Comparison of ENCODE assay signal across 8 cellular contexts in the genomic region with DNA sequence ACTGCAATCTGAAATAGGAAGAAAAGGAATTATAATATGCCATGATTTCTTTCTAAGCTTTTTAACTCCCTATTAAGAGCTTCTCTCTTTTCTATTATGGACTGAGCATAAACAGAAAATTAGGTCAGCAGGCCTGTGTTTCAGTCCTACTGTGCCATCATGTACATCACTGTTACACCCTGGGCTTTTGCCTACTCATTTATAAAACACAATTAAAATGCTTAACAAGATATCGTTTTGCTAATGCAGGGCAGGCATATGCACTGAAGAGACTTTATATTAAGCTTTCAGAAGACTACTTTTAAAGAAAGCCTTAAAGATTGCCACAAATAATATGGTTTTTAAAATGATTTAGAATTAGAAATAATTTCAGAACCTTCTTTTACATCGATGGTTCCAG. TPM values are rescaled to one million over a fixed set of nuclear protein-coding genes. Genes with fewer than 3 reads are reported as not detected.
DNase-seq lines count a peak whose midpoint lies in the region; ATAC-seq and TF ChIP-seq lines count a peak whose summit lies in the region.

No MANE protein-coding gene starts in this region.

- no peak overlapping the region for H2BK15ac ChIP-seq in mesendoderm (replicated peaks; ENCODE audit: low read depth)

- H3K4me1 ChIP-seq in adipocyte (ENCODE audit: control insufficient read depth, insufficient read depth, low read length) (peaks cover 24% of the 10 kb centered on the region), tibial artery (peaks cover 0 to 22% (median 4%) of the 10 kb centered on the region in 4 donors), mesendoderm (ENCODE audit: control insufficient read depth, low read depth, low read length) (no peaks in the 10 kb centered on the region)

- no peaks in the 10 kb centered on the region for H3K27me3 Mint-ChIP-seq in activated naive CD4-positive, alpha-beta T cell treated with anti-CD3 and anti-CD28 coated beads for 36 hours (ENCODE audit: low read depth)

- intact Hi-C loops in activated naive CD4-positive, alpha-beta T cell treated with anti-CD3 and anti-CD28 coated beads for 36 hours (cut with micrococcal nuclease) = loop anchor here (1.0 to 5.0 kb wide), 14 partner anchors 21 to 909 kb away; a partner anchor contains a TSS
- intact Hi-C loops in tibial artery (cut with DNase I; ENCODE audit: low total_unique reads) = no loop called here

- H2BK120ac ChIP-seq in mesendoderm (ENCODE audit: low read depth, low read length) = no peak overlapping the region

- H3K36me3 Mint-ChIP-seq in activated naive CD4-positive, alpha-beta T cell treated with anti-CD3 and anti-CD28 coated beads for 36 hours (ENCODE audit: low read depth) = peaks cover 2% of the 10 kb centered on the region

- H3K18ac ChIP-seq in mesendoderm (ENCODE audit: low read length) = no peak overlapping the region

- no peak for TF ChIP-seq CTCF in tibial artery (IDR thresholded peaks at IDR 0.05)

- CTCF ChIA-PET in activated naive CD4-positive, alpha-beta T cell treated with anti-CD3 and anti-CD28 coated beads for 36 hours (lab: Charles Lee) = interaction anchor here (0.7 to 3.3 kb wide), 20 partner anchors 11 to 784 kb away, joined by 3 to 18 read pairs (median 3); no protein-coding TSS in a partner anchor

- no peak for DNase-seq in activated naive CD4-positive, alpha-beta T cell treated with anti-CD3 and anti-CD28 coated beads for 36 hours
- DNase-seq in activated naive CD4-positive, alpha-beta T cell treated with Interleukin-2 at 50 U/mL for 16 hours = no peak
- no peak for DNase-seq in adipocyte (ENCODE audit: low read depth)
- peak; percentile 12 for DNase-seq in medulla oblongata (ENCODE audit: extremely low spot score)
- no peak for DNase-seq in tibial artery
- DNase-seq in mesendoderm = no peak
- DNase-seq in H4 (ENCODE audit: low spot score) = no peak

- peak overlapping the region; percentile 99 for H3K4me3 ChIP-seq in adipocyte (ENCODE audit: low read length)
- peak overlapping the region; percentile 63 to 76 for H3K4me3 ChIP-seq in tibial artery
- no peak overlapping the region for H3K4me3 ChIP-seq in mesendoderm (ENCODE audit: low read length)

- no peak overlapping the region for H3K27ac Mint-ChIP-seq in activated naive CD4-positive, alpha-beta T cell treated with anti-CD3 and anti-CD28 coated beads for 36 hours

- no peak overlapping the region for H2AK5ac ChIP-seq in mesendoderm (ENCODE audit: low read length)

- peak overlapping the region in 1 of 2 donors; percentile 83 for H3K27ac ChIP-seq in tibial artery
- H3K27ac ChIP-seq in mesendoderm (ENCODE audit: low read depth, low read length) = no peak overlapping the region

- H3K79me1 ChIP-seq in mesendoderm (ENCODE audit: low read length) = no peaks in the 10 kb centered on the region

- H3K27me3 ChIP-seq in adipocyte (replicated peaks; ENCODE audit: control insufficient read depth, insufficient read depth, low read length) (no peaks in the 10 kb centered on the region), tibial artery (no peaks in the 10 kb centered on the region), mesendoderm (ENCODE audit: insufficient read depth, low read length, poor library complexity) (no peaks in the 10 kb centered on the region)

- H3K56ac ChIP-seq in mesendoderm (ENCODE audit: low read length) = no peak overlapping the region

- no CpG with 5 or more reads among the region's 2 CpGs for WGBS in mesendoderm (ENCODE audit: extremely low coverage, insufficient coverage, low lambda C conversion rate)

- H3K4me1 Mint-ChIP-seq in activated naive CD4-positive, alpha-beta T cell treated with anti-CD3 and anti-CD28 coated beads for 36 hours (ENCODE audit: low read depth) = peaks cover 17% of the 10 kb centered on the region

- H3K36me3 ChIP-seq in adipocyte (ENCODE audit: control insufficient read depth, insufficient read depth, low read length, severe bottlenecking) = no peaks in the 10 kb centered on the region
- H3K36me3 ChIP-seq in tibial artery = no peaks in the 10 kb centered on the region
- no peaks in the 10 kb centered on the region for H3K36me3 ChIP-seq in mesendoderm (ENCODE audit: control insufficient read depth, insufficient read depth, low read length)

- no peak overlapping the region for H4K8ac ChIP-seq in mesendoderm (ENCODE audit: low read depth, low read length)

- H3K9ac ChIP-seq in adipocyte (ENCODE audit: low read length) (peak overlapping the region; percentile 84), mesendoderm (ENCODE audit: low read length) (no peak overlapping the region)

- H3K4ac ChIP-seq in mesendoderm (ENCODE audit: low read depth, low read length) = no peak overlapping the region

- H3K23ac ChIP-seq in mesendoderm (ENCODE audit: low read length) = no peak overlapping the region

- H3K4me2 ChIP-seq in mesendoderm (ENCODE audit: low read length) = no peak overlapping the region

- peak overlapping the region; percentile 91 for H3K4me3 Mint-ChIP-seq in activated naive CD4-positive, alpha-beta T cell treated with anti-CD3 and anti-CD28 coated beads for 36 hours

- H3K9me3 ChIP-seq in adipocyte (ENCODE audit: control insufficient read depth, low read length) (no peaks in the 10 kb centered on the region), tibial artery (no peaks in the 10 kb centered on the region)

- H2BK5ac ChIP-seq in mesendoderm (ENCODE audit: low read length) = no peak overlapping the region

- no peak for ATAC-seq in GM18861 (IDR thresholded peaks at IDR 0.05; ENCODE audit: unreplicated experiment)

- H3K9me3 Mint-ChIP-seq in activated naive CD4-positive, alpha-beta T cell treated with anti-CD3 and anti-CD28 coated beads for 36 hours = no peaks in the 10 kb centered on the region

- H3K79me2 ChIP-seq in mesendoderm (ENCODE audit: control insufficient read depth, insufficient read depth, low read length) = no peaks in the 10 kb centered on the region

- H4K5ac ChIP-seq in mesendoderm (ENCODE audit: low read length) = no peak overlapping the region

RNA-seq across cellular contexts. Expression of a gene that starts 0.8 kb away (rescaled TPM):
- 1 to 10 TPM; 1.7 to 2.2 TPM for total RNA-seq in activated naive CD4-positive, alpha-beta T cell treated with anti-CD3 and anti-CD28 coated beads for 36 hours
- 1.2 TPM for polyA plus RNA-seq in mesendoderm (2013, experiment 1 of 2)
- polyA plus RNA-seq in mesendoderm (2013, experiment 2 of 2) = 1.1 TPM
- total RNA-seq in H4 (2014; rRNA removed; shearing (Covaris generic)) = 3.4 and 4.1 TPM in 2 replicates
